In the genomic region with DNA sequence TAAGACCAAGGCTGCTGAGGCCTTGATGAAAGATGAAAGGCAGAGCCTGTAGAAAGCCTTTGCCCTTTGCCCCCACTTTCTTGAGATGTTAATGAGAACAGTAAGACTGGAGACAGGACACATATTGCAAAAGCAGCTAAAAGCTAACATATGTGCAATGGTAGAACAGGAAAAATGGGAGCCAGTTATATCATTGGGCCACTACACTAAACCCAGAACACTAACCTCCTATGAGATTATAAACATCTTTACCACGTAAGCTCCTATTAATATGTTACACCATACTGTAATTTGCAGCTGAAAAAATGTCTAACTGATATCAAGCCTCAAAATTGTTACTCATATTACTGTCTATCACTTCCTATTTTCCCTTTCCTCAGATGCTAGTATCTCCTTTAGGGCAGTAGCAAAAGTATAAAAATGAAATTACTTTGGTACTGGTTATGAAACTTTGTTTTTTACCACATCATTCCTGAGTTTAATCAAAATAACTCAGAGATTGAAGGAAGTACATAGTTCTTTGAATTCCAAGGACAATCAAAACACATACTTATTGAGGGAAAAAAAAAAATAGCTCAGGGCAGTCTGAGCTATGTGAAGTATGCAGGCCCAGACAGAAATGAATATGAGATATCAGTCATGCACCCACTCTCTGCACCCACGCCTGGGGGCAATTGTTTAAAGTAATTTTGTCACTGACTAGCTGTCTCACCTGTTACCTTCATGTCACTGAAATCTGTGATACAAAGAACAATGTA, we compare ENCODE assay signal across 11 cellular contexts. TPM values are rescaled to one million over a fixed set of nuclear protein-coding genes. Genes with fewer than 3 reads are reported as not detected.
DNase-seq lines count a peak whose midpoint lies in the region; ATAC-seq and TF ChIP-seq lines count a peak whose summit lies in the region.
"Had no signal": no experiment of that assay in that cellular context is flagged by ENCODE, and none has a peak within 500 bp of the region (broad histone marks: within the 10 kb centered on the region; RNA-seq: fewer than 3 reads in every experiment).

No MANE protein-coding gene starts in this region.

- no peaks in the 10 kb centered on the region for H3K27me3 Mint-ChIP-seq in brain

- H3K9ac ChIP-seq in MM.1S (ENCODE audit: low read length) = no peak overlapping the region
- H3K9ac ChIP-seq: KMS-11 had no signal

- ATAC-seq in lower lobe of right lung (peak; percentile 66 to 83), GM19467 (IDR thresholded peaks at IDR 0.05; ENCODE audit: unreplicated experiment) (no peak)

- H3K9me3 Mint-ChIP-seq in brain = no peaks in the 10 kb centered on the region

- H3K4me3 Mint-ChIP-seq in brain = no peak overlapping the region

- H3K4me1 Mint-ChIP-seq in brain = peaks cover 12% of the 10 kb centered on the region

- no peaks in the 10 kb centered on the region for H3F3A ChIP-seq in MM.1S (ENCODE audit: insufficient read depth, low read length)

- H3K4me3 ChIP-seq in HFF-Myc (replicated peaks; ENCODE audit: low read depth, low read length) (no peak overlapping the region), lower lobe of right lung (no peak overlapping the region), MM.1S (ENCODE audit: low read length) (no peak overlapping the region)
- H3K4me3 ChIP-seq: Peyer's patch had no signal

- H3K4me1 ChIP-seq in lower lobe of right lung (peaks cover 32% of the 10 kb centered on the region), MM.1S (ENCODE audit: low read length) (peaks cover 5% of the 10 kb centered on the region; the same call in 1 of the 2 replicates)

- H3K9me2 ChIP-seq in MM.1S (replicated peaks; ENCODE audit: insufficient read depth, low read length) = no peaks in the 10 kb centered on the region

- DNase-seq in A172 (ENCODE audit: low spot score) (peak; percentile 31), HFF-Myc (ENCODE audit: extremely low read depth, low read depth) (peak; percentile 27), lower lobe of right lung (no peak), dermis blood vessel endothelial cell (no peak), midbrain (lab: John Stamatoyannopoulos, UW) (no peak), MM.1S (no peak)
- DNase-seq: glutamatergic neuron had no signal

- H3K36me3 Mint-ChIP-seq in brain = peaks cover 59% of the 10 kb centered on the region

- H3K27ac ChIP-seq in lower lobe of right lung (peak overlapping the region; percentile 59), MM.1S (ENCODE audit: low read length) (no peak overlapping the region)
- H3K27ac ChIP-seq: KMS-11 had no signal

- no peak overlapping the region for H2AFZ ChIP-seq in MM.1S (ENCODE audit: low read length)

- no peaks in the 10 kb centered on the region for H4K20me1 ChIP-seq in MM.1S (ENCODE audit: insufficient read depth, low read length)

- H3K36me3 ChIP-seq in lower lobe of right lung = peaks cover 42% of the 10 kb centered on the region
- H3K36me3 ChIP-seq in MM.1S (replicated peaks; ENCODE audit: insufficient read depth, low read length) = no peaks in the 10 kb centered on the region

- no peak overlapping the region for H3K4me2 ChIP-seq in MM.1S (ENCODE audit: low read depth, low read length)
- H3K4me2 ChIP-seq: KMS-11 had no signal

- peaks cover 24% of the 10 kb centered on the region for H3K79me2 ChIP-seq in MM.1S (ENCODE audit: low read length)

- H3K27me3 ChIP-seq in lower lobe of right lung (ENCODE audit: low read depth) (no peaks in the 10 kb centered on the region), MM.1S (replicated peaks; ENCODE audit: insufficient read depth, low read length) (no peaks in the 10 kb centered on the region)
- H3K27me3 ChIP-seq: Peyer's patch had no signal

- H3K9me3 ChIP-seq in lower lobe of right lung (no peaks in the 10 kb centered on the region), MM.1S (replicated peaks; ENCODE audit: insufficient read depth, low read length) (no peaks in the 10 kb centered on the region)
- H3K9me3 ChIP-seq: Peyer's patch had no signal

- intact Hi-C loops in lower lobe of right lung (cut with DNase I) = no loop called here

- H3K27ac Mint-ChIP-seq in brain = peak overlapping the region in 4 of 5 experiments; percentile 7 to 67 (median 52)

- TF ChIP-seq CTCF in HFF-Myc (IDR thresholded peaks at IDR 0.05; ENCODE audit: low read depth, low read length, missing control alignments) = no peak
- TF ChIP-seq CTCF in brain (conservative IDR thresholded peaks at IDR 0.05) = no peak
- TF ChIP-seq CTCF in lower lobe of right lung (IDR thresholded peaks at IDR 0.05) = no peak
- no peak for TF ChIP-seq CTCF in MM.1S (IDR thresholded peaks at IDR 0.05; ENCODE audit: low read length)

RNA-seq across cellular contexts. Expression of a gene that starts 9.1 kb away (rescaled TPM):
- 60.3 and 66.2 TPM in 2 replicates for total RNA-seq in A172 (2014; rRNA removed; shearing (Covaris generic))
- 5.6 TPM for polyA plus RNA-seq in brain (ENCODE audit: insufficient read depth, low read depth, low replicate concordance)
- total RNA-seq in lower lobe of right lung (32.1 TPM), dermis blood vessel endothelial cell (26.0 and 38.8 TPM in 2 replicates)

RNA-seq across cellular contexts. Expression of a gene that starts 9.5 kb away (rescaled TPM):
- total RNA-seq in A172 (2014; rRNA removed; shearing (Covaris generic)) = 140 and 164 TPM in 2 replicates
- polyA plus RNA-seq in brain (ENCODE audit: insufficient read depth, low read depth, low replicate concordance) = 6.5 TPM
- 38.3 TPM for total RNA-seq in lower lobe of right lung
- 66.9 and 77.4 TPM in 2 replicates for total RNA-seq in dermis blood vessel endothelial cell

RNA-seq across cellular contexts. Expression of a gene that starts 46.8 kb away (rescaled TPM):
- 60.9 and 71.0 TPM in 2 replicates for total RNA-seq in A172 (2014; rRNA removed; shearing (Covaris generic))
- polyA plus RNA-seq in brain (ENCODE audit: insufficient read depth, low read depth, low replicate concordance) = 3.4 TPM
- 36.7 TPM for total RNA-seq in lower lobe of right lung
- 0.98 and 3.1 TPM in 2 replicates for total RNA-seq in dermis blood vessel endothelial cell

Comparison
In these comparisons a context has a peak if more than half of its experiments do, and no peak if none do; other contexts are left out.
1. DNase-seq: peak in A172 (single experiment) and HFF-Myc (single experiment); none in lower lobe of right lung (single experiment), dermis blood vessel endothelial cell (single experiment), midbrain (single experiment) and MM.1S (single experiment).